ENCODE assay signal across 8 cellular contexts in genomic region chr7:116211913-116212596, GRCh38. TPM values are rescaled to one million over a fixed set of nuclear protein-coding genes. Genes with fewer than 3 reads are reported as not detected.
DNase-seq lines count a peak whose midpoint lies in the region; ATAC-seq and TF ChIP-seq lines count a peak whose summit lies in the region.

No MANE protein-coding gene starts in this region.

- intact Hi-C loops in activated T-helper 2 cell treated with anti-CD3 and anti-CD28 coated beads, Interferon-gamma antibody, Interleukin-2, Interleukin-4, amounts not matched to agents 10 μg/mL and 5 μg/mL and 100 μg/mL, durations not matched to agents 14 hours and 24 hours and 36 hours (cut with micrococcal nuclease), result loop anchor here (1.0 to 10.0 kb wide), 6 partner anchors 12 to 803 kb away; partner anchors contain the start of genes CAPZA2 and ST7

- no peak for TF ChIP-seq CTCF in kidney epithelial cell (IDR thresholded peaks at IDR 0.05; ENCODE audit: insufficient read depth, low read length, poor library complexity, severe bottlenecking)

- H3K4me3 ChIP-seq in kidney epithelial cell (ENCODE audit: low read depth, low read length), result peak overlapping the region; percentile 70
- peak overlapping the region; percentile 80 for H3K4me3 ChIP-seq in thymus (ENCODE audit: low read length)

- H3K9me3 ChIP-seq in thymus (ENCODE audit: control insufficient read depth), result no peaks in the 10 kb centered on the region

- no peak overlapping the region for H3K27ac ChIP-seq in thymus (ENCODE audit: low read depth)

- H3K36me3 ChIP-seq in kidney epithelial cell (ENCODE audit: control insufficient read depth, insufficient read depth, low read length) (no peaks in the 10 kb centered on the region), thymus (ENCODE audit: control insufficient read depth, insufficient read depth) (no peaks in the 10 kb centered on the region)

- no peaks in the 10 kb centered on the region for H3K27me3 ChIP-seq in kidney epithelial cell (ENCODE audit: control insufficient read depth, insufficient read depth, low read length)
- H3K27me3 ChIP-seq in thymus (ENCODE audit: control insufficient read depth, insufficient read depth), result no peaks in the 10 kb centered on the region

- whole genome bisulfite sequencing in thymus, result 42% methylated on average over 7 of the region's 7 CpGs

- H3K9me3 Mint-ChIP-seq in activated T-cell treated with anti-CD3 and anti-CD28 coated beads, Interleukin-2, amount 50 U/mL, for 24 hours, result peaks cover 2% of the 10 kb centered on the region
- H3K9me3 Mint-ChIP-seq in activated T-helper 2 cell treated with anti-CD3 and anti-CD28 coated beads, Interferon-gamma antibody, Interleukin-2, Interleukin-4, amounts not matched to agents 10 μg/mL and 5 μg/mL and 100 μg/mL, durations not matched to agents 14 hours and 24 hours and 36 hours, result no peaks in the 10 kb centered on the region

- peaks cover 60% of the 10 kb centered on the region for H3K4me1 Mint-ChIP-seq in activated T-cell treated with anti-CD3 and anti-CD28 coated beads, Interleukin-2, amount 50 U/mL, for 24 hours (ENCODE audit: low read depth)
- peaks cover 53% of the 10 kb centered on the region for H3K4me1 Mint-ChIP-seq in activated T-helper 2 cell treated with anti-CD3 and anti-CD28 coated beads, Interferon-gamma antibody, Interleukin-2, Interleukin-4, amounts not matched to agents 10 μg/mL and 5 μg/mL and 100 μg/mL, durations not matched to agents 14 hours and 24 hours and 36 hours (ENCODE audit: low read depth)

- peak overlapping the region; percentile 89 for H3K4me3 Mint-ChIP-seq in activated T-cell treated with anti-CD3 and anti-CD28 coated beads, Interleukin-2, amount 50 U/mL, for 24 hours
- H3K4me3 Mint-ChIP-seq in activated T-helper 2 cell treated with anti-CD3 and anti-CD28 coated beads, Interferon-gamma antibody, Interleukin-2, Interleukin-4, amounts not matched to agents 10 μg/mL and 5 μg/mL and 100 μg/mL, durations not matched to agents 14 hours and 24 hours and 36 hours (ENCODE audit: low read depth), result peak overlapping the region; percentile 96

- DNase-seq in activated T-cell treated with anti-CD3 and anti-CD28 coated beads, Interleukin-2, amount 50 U/mL, for 24 hours, result no peak
- no peak for DNase-seq in activated T-cell treated with anti-CD3 and anti-CD28 coated beads, Interleukin-2, amount 50 U/mL, for 48 hours
- no peak for DNase-seq in activated T-helper 2 cell treated with anti-CD3 and anti-CD28 coated beads, Interferon-gamma antibody, Interleukin-2, Interleukin-4, amounts not matched to agents 10 μg/mL and 5 μg/mL and 100 μg/mL, durations not matched to agents 14 hours and 24 hours and 36 hours (ENCODE audit: low spot score)
- DNase-seq in kidney epithelial cell (ENCODE audit: low read depth) (no peak), DMS79 treated with DMSO at 0.1 percent for 48 hours (lab: John Stamatoyannopoulos, UW) (no peak)
- DNase-seq in stimulated activated CD4-positive, alpha-beta T cell treated with anti-CD3 and anti-CD28 coated beads, Interleukin-2, amount 100 ng/mL, for 24 hours, result no peak

- H3K4me1 ChIP-seq in thymus (ENCODE audit: control insufficient read depth, insufficient read depth, low read length), result peaks cover 5% of the 10 kb centered on the region

- ATAC-seq in HG02938 (IDR thresholded peaks at IDR 0.05; ENCODE audit: unreplicated experiment), result no peak

- peak overlapping the region; percentile 96 for H3K27ac Mint-ChIP-seq in activated T-cell treated with anti-CD3 and anti-CD28 coated beads, Interleukin-2, amount 50 U/mL, for 24 hours
- peak overlapping the region; percentile 95 for H3K27ac Mint-ChIP-seq in activated T-helper 2 cell treated with anti-CD3 and anti-CD28 coated beads, Interferon-gamma antibody, Interleukin-2, Interleukin-4, amounts not matched to agents 10 μg/mL and 5 μg/mL and 100 μg/mL, durations not matched to agents 14 hours and 24 hours and 36 hours

- peaks cover 29% of the 10 kb centered on the region for H3K36me3 Mint-ChIP-seq in activated T-cell treated with anti-CD3 and anti-CD28 coated beads, Interleukin-2, amount 50 U/mL, for 24 hours (ENCODE audit: low read depth)
- H3K36me3 Mint-ChIP-seq in activated T-helper 2 cell treated with anti-CD3 and anti-CD28 coated beads, Interferon-gamma antibody, Interleukin-2, Interleukin-4, amounts not matched to agents 10 μg/mL and 5 μg/mL and 100 μg/mL, durations not matched to agents 14 hours and 24 hours and 36 hours (ENCODE audit: low read depth), result peaks cover 28% of the 10 kb centered on the region

- H3K27me3 Mint-ChIP-seq in activated T-cell treated with anti-CD3 and anti-CD28 coated beads, Interleukin-2, amount 50 U/mL, for 24 hours, result no peaks in the 10 kb centered on the region
- no peaks in the 10 kb centered on the region for H3K27me3 Mint-ChIP-seq in activated T-helper 2 cell treated with anti-CD3 and anti-CD28 coated beads, Interferon-gamma antibody, Interleukin-2, Interleukin-4, amounts not matched to agents 10 μg/mL and 5 μg/mL and 100 μg/mL, durations not matched to agents 14 hours and 24 hours and 36 hours (ENCODE audit: low read depth)

RNA-seq across cellular contexts. Expression of gene TES, which starts 1.7 kb away (rescaled TPM):
- 44.3 and 46.3 TPM in 2 replicates for total RNA-seq in activated T-helper 2 cell treated with anti-CD3 and anti-CD28 coated beads, Interferon-gamma antibody, Interleukin-2, Interleukin-4, amounts not matched to agents 10 μg/mL and 5 μg/mL and 100 μg/mL, durations not matched to agents 14 hours and 24 hours and 36 hours
- 269 and 282 TPM in 2 replicates for total RNA-seq in kidney epithelial cell
- polyA plus RNA-seq in thymus, result 41.3 TPM
